Comparison of ENCODE assay signal across 8 cellular contexts in the genomic region with DNA sequence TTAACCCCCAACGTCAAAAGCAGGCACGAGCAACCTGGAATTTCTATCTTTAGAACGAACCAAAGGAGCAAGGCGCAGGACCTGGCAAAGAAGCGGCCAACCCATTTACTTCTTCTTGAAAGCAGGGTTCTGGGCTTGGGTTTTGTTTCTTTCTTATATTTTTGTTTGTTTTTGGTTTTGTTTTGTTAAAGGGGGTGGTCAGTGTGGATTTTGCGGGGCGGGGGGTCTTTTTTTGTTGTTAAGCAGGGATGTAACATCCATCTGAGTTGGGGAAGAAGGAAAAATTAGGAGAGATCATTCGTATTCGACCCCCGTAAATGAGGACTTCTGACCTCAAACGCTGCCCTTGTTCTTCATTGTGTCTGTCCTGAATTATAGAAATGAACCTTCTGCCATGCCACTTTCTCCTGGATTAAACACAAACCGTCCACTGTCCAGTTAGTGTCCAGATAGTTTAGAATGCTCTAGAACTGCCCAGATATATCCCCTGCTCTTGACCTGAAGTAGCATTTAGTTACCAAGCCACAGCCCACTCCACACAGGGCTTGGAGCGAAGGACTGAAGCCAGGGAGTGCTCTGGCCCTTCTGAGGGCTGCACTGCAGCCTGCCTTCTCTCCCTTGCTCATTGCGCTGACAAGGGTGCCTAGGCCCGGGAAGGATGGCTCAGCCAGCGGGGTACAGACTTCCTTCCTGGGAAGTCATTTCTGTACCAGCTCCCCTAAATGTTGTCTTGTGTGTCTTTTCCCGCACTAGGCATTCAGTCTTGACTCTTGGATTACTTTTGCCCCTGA. TPM values are rescaled to one million over a fixed set of nuclear protein-coding genes. Genes with fewer than 3 reads are reported as not detected.
DNase-seq lines count a peak whose midpoint lies in the region; ATAC-seq and TF ChIP-seq lines count a peak whose summit lies in the region.

No MANE protein-coding gene starts in this region.

- H3K36me3 Mint-ChIP-seq in Caco-2 (ENCODE audit: insufficient read depth, unreplicated experiment) = peaks cover 29% of the 10 kb centered on the region

- H3K27ac ChIP-seq in SJCRH30 = peak overlapping the region; percentile 30; the same call in 1 of the 2 replicates
- H3K27ac ChIP-seq in esophagus squamous epithelium = peak overlapping the region in 1 of 4 donors; percentile 88
- H3K27ac ChIP-seq in osteoblast (ENCODE audit: low read depth, low read length) = no peak overlapping the region

- H4K20me1 ChIP-seq in osteoblast (ENCODE audit: insufficient read depth, low read length) = peaks cover 6% of the 10 kb centered on the region

- peaks cover 15% of the 10 kb centered on the region for H3K4me1 Mint-ChIP-seq in Caco-2 (ENCODE audit: low read depth, unreplicated experiment)

- H3K9me3 ChIP-seq in Caco-2 (no peaks in the 10 kb centered on the region), SJCRH30 (replicated peaks) (no peaks in the 10 kb centered on the region; the same call in 1 of the 2 replicates), esophagus squamous epithelium (no peaks in the 10 kb centered on the region), osteoblast (ENCODE audit: low read depth, low read length) (no peaks in the 10 kb centered on the region)

- DNase-seq in Caco-2 (no peak), SJCRH30 (no peak), esophagus squamous epithelium (lab: John Stamatoyannopoulos, UW) (no peak), osteoblast (ENCODE audit: insufficient read length, low spot score, missing footprints) (peak; percentile 69), DMS153 treated with DMSO at 0.1 percent for 48 hours (lab: John Stamatoyannopoulos, UW; ENCODE audit: unreplicated experiment) (no peak), DMS79 treated with DMSO at 0.1 percent for 48 hours (lab: John Stamatoyannopoulos, UW) (no peak), posterior vena cava (ENCODE audit: low spot score) (no peak)

- CTCF ChIA-PET in Caco-2 (lab: Charles Lee) = interaction anchor here (1.0 kb wide), 1 partner anchor 22 kb away, joined by 3 read pairs; no protein-coding TSS in a partner anchor

- no peak for TF ChIP-seq POLR2A in esophagus squamous epithelium (IDR thresholded peaks at IDR 0.05)

- peak overlapping the region; percentile 99 for H3K4me2 ChIP-seq in osteoblast (ENCODE audit: insufficient read depth, low read length)

- 51 to 55% methylated on average over 15 to 16 of the region's 17 CpGs for WGBS in esophagus squamous epithelium, 2 donors

- no peak for ATAC-seq in HG03354 (IDR thresholded peaks at IDR 0.05; ENCODE audit: poor library complexity, severe bottlenecking, unreplicated experiment)

- H3K36me3 ChIP-seq in Caco-2 (ENCODE audit: control insufficient read depth, insufficient read depth, low read length) (no peaks in the 10 kb centered on the region), SJCRH30 (peaks cover 6% of the 10 kb centered on the region; the same call in 1 of the 2 replicates), esophagus squamous epithelium (no peaks in the 10 kb centered on the region), osteoblast (ENCODE audit: insufficient read depth, low read length) (no peaks in the 10 kb centered on the region)

- POLR2A ChIA-PET in Caco-2 (lab: Charles Lee) = interaction anchor here (0.5 to 1.0 kb wide), 3 partner anchors 55 to 1897 kb away, joined by 3 read pairs; no protein-coding TSS in a partner anchor

- H3K4me1 ChIP-seq in Caco-2 = peaks cover 20% of the 10 kb centered on the region
- H3K4me1 ChIP-seq in SJCRH30 = peaks cover 14% of the 10 kb centered on the region
- H3K4me1 ChIP-seq in esophagus squamous epithelium = peaks cover 7 to 36% (median 12%) of the 10 kb centered on the region in 3 donors
- peaks cover 20% of the 10 kb centered on the region for H3K4me1 ChIP-seq in osteoblast (ENCODE audit: insufficient read depth, low read length)

- H3K27me3 Mint-ChIP-seq in Caco-2 (ENCODE audit: insufficient read depth, unreplicated experiment) = no peaks in the 10 kb centered on the region

- no peaks in the 10 kb centered on the region for H3K9me3 Mint-ChIP-seq in Caco-2 (ENCODE audit: unreplicated experiment)

- H3K27ac Mint-ChIP-seq in Caco-2 (ENCODE audit: unreplicated experiment) = peak overlapping the region; percentile 76

- intact Hi-C loops in Caco-2 (cut with micrococcal nuclease; ENCODE audit: unreplicated experiment) (loop anchor here (5.0 kb wide), 1 partner anchor 546 kb away; no protein-coding TSS in a partner anchor), esophagus squamous epithelium (cut with DNase I) (loop anchor here (5.0 kb wide), 1 partner anchor 289 kb away; no protein-coding TSS in a partner anchor), posterior vena cava (cut with DNase I) (loop anchor here in 1 of 2 donors (10.0 kb wide), 1 partner anchor 287 kb away; no protein-coding TSS in a partner anchor)

- BruUV-seq in Caco-2 (replicated peaks; lab: Mats Ljungman, UMichigan) = TSS peak; percentile 38

- TF ChIP-seq CTCF in Caco-2 (IDR thresholded peaks at IDR 0.05; ENCODE audit: insufficient read depth in 1 of 2, low read depth in 1 of 2, low read length in 1 of 2, severe bottlenecking in 1 of 2, unreplicated experiment in 1 of 2) (no peak), esophagus squamous epithelium (IDR thresholded peaks at IDR 0.05) (no peak), osteoblast (IDR thresholded peaks at IDR 0.05; ENCODE audit: extremely low read depth, low read depth, low read length) (no peak)

- H3K79me2 ChIP-seq in osteoblast (ENCODE audit: insufficient read depth, low read length) = peaks cover 39% of the 10 kb centered on the region

- peak overlapping the region; percentile 86 for H3K4me3 Mint-ChIP-seq in Caco-2 (ENCODE audit: unreplicated experiment)

- H3K4me3 ChIP-seq in Caco-2 (ENCODE audit: low read depth, low read length) = peak overlapping the region; percentile 97
- H3K4me3 ChIP-seq in SJCRH30 = peak overlapping the region; percentile 98
- peak overlapping the region; percentile 77 to 96 (median 92) for H3K4me3 ChIP-seq in esophagus squamous epithelium
- H3K4me3 ChIP-seq in osteoblast (ENCODE audit: insufficient read depth, low read length) = peak overlapping the region; percentile 96

- H3K27me3 ChIP-seq in Caco-2 (replicated peaks; ENCODE audit: control insufficient read depth, insufficient read depth, low read length) (no peaks in the 10 kb centered on the region), SJCRH30 (no peaks in the 10 kb centered on the region), esophagus squamous epithelium (no peaks in the 10 kb centered on the region), osteoblast (ENCODE audit: insufficient read depth, low read length) (peaks cover 7% of the 10 kb centered on the region)

- peak overlapping the region; percentile 87 for H2AFZ ChIP-seq in osteoblast (ENCODE audit: low read length)

RNA-seq across cellular contexts. Expression of a gene that starts 0.9 kb away (rescaled TPM):
- total RNA-seq in Caco-2 (2022) = 324 and 331 TPM in 2 replicates
- 369 and 399 TPM in 2 replicates for total RNA-seq in SJCRH30 (2014; rRNA removed; shearing (Covaris generic))
- 100 to 1,000 TPM in 3 of 4 donors, 10 to 100 TPM in 1; 58.2 to 277 (median 183) TPM for total RNA-seq in esophagus squamous epithelium
- 344 and 373 TPM in 2 replicates for total RNA-seq in osteoblast
- total RNA-seq in posterior vena cava = 100 to 1,000 TPM; 410 to 411 TPM
